8 cellular contexts compared by ENCODE assay signal in genomic region chr14:53152909-53153701, GRCh38. TPM values are rescaled to one million over a fixed set of nuclear protein-coding genes. Genes with fewer than 3 reads are reported as not detected.
DNase-seq lines count a peak whose midpoint lies in the region; ATAC-seq and TF ChIP-seq lines count a peak whose summit lies in the region.

DDHD1 (minus strand) TSS chr14:53153323; CDS start chr14:53153098, 225 bp downstream.

- peaks cover 0 to 8% of the 10 kb centered on the region in 2 donors for H3K27me3 Mint-ChIP-seq in CD8-positive, alpha-beta memory T cell
- peaks cover 10% of the 10 kb centered on the region for H3K27me3 Mint-ChIP-seq in endothelial cell (ENCODE audit: unreplicated experiment)

- peak; percentile 68 for ATAC-seq in GM19452 (IDR thresholded peaks at IDR 0.05; ENCODE audit: unreplicated experiment)

- CTCF ChIA-PET in CD8-positive, alpha-beta memory T cell (lab: Charles Lee) = interaction anchor here (0.9 to 3.5 kb wide), 8 partner anchors 30 to 98 kb away, joined by 3 to 23 read pairs (median 4); no protein-coding TSS in a partner anchor

- H3K36me3 ChIP-seq in CD8-positive, alpha-beta memory T cell (ENCODE audit: insufficient read depth, low read length) = no peaks in the 10 kb centered on the region
- no peaks in the 10 kb centered on the region for H3K36me3 ChIP-seq in NT2/D1 (ENCODE audit: insufficient read depth, insufficient read length, low read length)

- peak within 1 kb of the TSS; percentile 90 for H3K9ac ChIP-seq in NT2/D1 (ENCODE audit: insufficient read length, low read depth)

- H3K4me3 Mint-ChIP-seq in CD8-positive, alpha-beta memory T cell = peak within 1 kb of the TSS; percentile 97 to 100 (median 99)
- H3K4me3 Mint-ChIP-seq in endothelial cell (ENCODE audit: unreplicated experiment) = peak within 1 kb of the TSS; percentile 95

- no peaks in the 10 kb centered on the region for H3K9me3 ChIP-seq in CD8-positive, alpha-beta memory T cell (ENCODE audit: low read length)
- H3K9me3 ChIP-seq in NT2/D1 (ENCODE audit: insufficient read depth, low read length) = no peaks in the 10 kb centered on the region

- no peaks in the 10 kb centered on the region for H3K27me3 ChIP-seq in CD8-positive, alpha-beta memory T cell (ENCODE audit: insufficient read depth, low read length, poor library complexity, severe bottlenecking)
- H3K27me3 ChIP-seq in HL-60 (ENCODE audit: insufficient read depth, poor library complexity, severe bottlenecking) (no peaks in the 10 kb centered on the region), NT2/D1 (ENCODE audit: insufficient read depth, insufficient read length) (peaks cover 3% of the 10 kb centered on the region)

- DNase-seq in CD8-positive, alpha-beta memory T cell = peak; percentile 82 to 89 (median 86)
- peak; percentile 65 to 75 for DNase-seq in HL-60 (ENCODE audit: low read depth in 1 of 2, low spot score in 1 of 2)
- DNase-seq in NT2/D1 (ENCODE audit: low read depth, low spot score) = peak; percentile 33
- DNase-seq in activated CD8-positive, alpha-beta memory T cell treated with anti-CD3 and anti-CD28 coated beads, Interleukin-2, amount 50 U/mL, for 24 hours (ENCODE audit: extremely low read depth) = peak; percentile 47
- DNase-seq in endothelial cell (ENCODE audit: low spot score) = peak; percentile 60
- DNase-seq in midbrain (lab: John Stamatoyannopoulos, UW) = peak; percentile 83
- peak; percentile 71 to 82 for DNase-seq in stimulated activated CD8-positive, alpha-beta memory T cell treated with anti-CD3 and anti-CD28 coated beads, Interleukin-2, amount 100 ng/mL, for 48 hours (ENCODE audit: low read depth in 2 of 2)

- TF ChIP-seq CTCF in HL-60 (IDR thresholded peaks at IDR 0.05; ENCODE audit: insufficient read depth, low read length) = no peak
- no peak for TF ChIP-seq CTCF in endothelial cell (IDR thresholded peaks at IDR 0.05; ENCODE audit: unreplicated experiment)

- H3K27ac Mint-ChIP-seq in CD8-positive, alpha-beta memory T cell = peak within 1 kb of the TSS; percentile 97 to 100 (median 99)
- H3K27ac Mint-ChIP-seq in endothelial cell (ENCODE audit: unreplicated experiment) = no peak within 1 kb of the TSS

- peaks cover 0 to 2% (median 0%) of the 10 kb centered on the region in 5 donors for H3K9me3 Mint-ChIP-seq in CD8-positive, alpha-beta memory T cell
- H3K9me3 Mint-ChIP-seq in endothelial cell (ENCODE audit: unreplicated experiment) = no peaks in the 10 kb centered on the region

- H3K4me1 ChIP-seq in CD8-positive, alpha-beta memory T cell (ENCODE audit: insufficient read depth, low read length) = peaks cover 41% of the 10 kb centered on the region
- no peaks in the 10 kb centered on the region for H3K4me1 ChIP-seq in NT2/D1 (ENCODE audit: insufficient read depth, insufficient read length)

- H3K4me3 ChIP-seq in CD8-positive, alpha-beta memory T cell (ENCODE audit: low read length) = peak within 1 kb of the TSS; percentile 53
- H3K4me3 ChIP-seq in HL-60 (replicated peaks; ENCODE audit: insufficient read depth, low read length) (peak within 1 kb of the TSS; percentile 93), NT2/D1 (ENCODE audit: insufficient read length, low read depth) (peak within 1 kb of the TSS; percentile 82)

- peaks cover 0 to 25% (median 3%) of the 10 kb centered on the region in 3 donors for H3K36me3 Mint-ChIP-seq in CD8-positive, alpha-beta memory T cell
- no peaks in the 10 kb centered on the region for H3K36me3 Mint-ChIP-seq in endothelial cell (ENCODE audit: low read depth, unreplicated experiment)

- POLR2A ChIA-PET in CD8-positive, alpha-beta memory T cell (lab: Charles Lee) = interaction anchor here (0.5 to 3.0 kb wide), 18 partner anchors 12 to 1913 kb away, joined by 3 to 40 read pairs (median 3); partner anchors contain the start of genes ERO1A, SAMD4A, TMX1 and TXNDC16

- peaks cover 48 to 53% (median 53%) of the 10 kb centered on the region in 3 donors for H3K4me1 Mint-ChIP-seq in CD8-positive, alpha-beta memory T cell
- H3K4me1 Mint-ChIP-seq in endothelial cell (ENCODE audit: unreplicated experiment) = peaks cover 14% of the 10 kb centered on the region

- H3K27ac ChIP-seq in CD8-positive, alpha-beta memory T cell (ENCODE audit: low read depth, low read length) = peak within 1 kb of the TSS; percentile 75
- peak within 1 kb of the TSS; percentile 75 for H3K27ac ChIP-seq in HL-60 (replicated peaks)

RNA-seq across cellular contexts. Expression of gene DDHD1, which starts in this region (rescaled TPM):
- total RNA-seq in CD8-positive, alpha-beta memory T cell = 10 to 100 TPM; 51.8 to 53.8 TPM
- 7.6 TPM for polyA plus RNA-seq in CD8-positive, alpha-beta memory T cell
- total RNA-seq in endothelial cell (ENCODE audit: unreplicated experiment) = 4.1 TPM

Comparison
In these comparisons a context has a peak if more than half of its experiments do, and no peak if none do; other contexts are left out.
1. Peak in every context shown above with its lines: DNase-seq, ATAC-seq, H3K4me3 ChIP-seq and H3K27ac ChIP-seq.
2. RNA of gene DDHD1 (total RNA-seq): 51.8 to 53.8 TPM in CD8-positive, alpha-beta memory T cell; 4.1 TPM in endothelial cell (single experiment); every median in the first group is over 10 times any median in the second.
3. DNase-seq: peak in every context shown above with its lines; median percentile 86 in CD8-positive, alpha-beta memory T cell; 83 in midbrain; 76 in stimulated activated CD8-positive, alpha-beta memory T cell treated with anti-CD3 and anti-CD28 coated beads, Interleukin-2, amount 100 ng/mL, for 48 hours; 70 in HL-60; 60 in endothelial cell; 47 in activated CD8-positive, alpha-beta memory T cell treated with anti-CD3 and anti-CD28 coated beads, Interleukin-2, amount 50 U/mL, for 24 hours; 33 in NT2/D1.